In genomic region chr16:69330286-69331109, GRCh38 we compare ENCODE assay signal across 1 cellular context.
TF ChIP-seq lines count a peak whose summit lies in the region.

A gene with protein sequence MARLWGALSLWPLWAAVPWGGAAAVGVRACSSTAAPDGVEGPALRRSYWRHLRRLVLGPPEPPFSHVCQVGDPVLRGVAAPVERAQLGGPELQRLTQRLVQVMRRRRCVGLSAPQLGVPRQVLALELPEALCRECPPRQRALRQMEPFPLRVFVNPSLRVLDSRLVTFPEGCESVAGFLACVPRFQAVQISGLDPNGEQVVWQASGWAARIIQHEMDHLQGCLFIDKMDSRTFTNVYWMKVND (minus strand): TSS chr16:69330588. CDS start chr16:69330570, 18 bp downstream.

TF ChIP-seq in HepG2, 621 proteins besides CTCF, POLR2A, EP300 and RAD21 (continued from another document and continues in another):
- no peak for TF ChIP-seq ZNF207 (IDR thresholded peaks at IDR 0.05; ENCODE audit: borderline replicate concordance)
- no peak for TF ChIP-seq ARNT (IDR thresholded peaks at IDR 0.05)
- peak; percentile 89 for TF ChIP-seq YEATS2 (CRISPR knock-in tag; IDR thresholded peaks at IDR 0.05; ENCODE audit: borderline replicate concordance)
- peak; percentile 68; the same call in 1 of the 2 replicates for TF ChIP-seq TP53 (CRISPR knock-in tag; conservative IDR thresholded peaks at IDR 0.05)
- TF ChIP-seq, protein P1, sequence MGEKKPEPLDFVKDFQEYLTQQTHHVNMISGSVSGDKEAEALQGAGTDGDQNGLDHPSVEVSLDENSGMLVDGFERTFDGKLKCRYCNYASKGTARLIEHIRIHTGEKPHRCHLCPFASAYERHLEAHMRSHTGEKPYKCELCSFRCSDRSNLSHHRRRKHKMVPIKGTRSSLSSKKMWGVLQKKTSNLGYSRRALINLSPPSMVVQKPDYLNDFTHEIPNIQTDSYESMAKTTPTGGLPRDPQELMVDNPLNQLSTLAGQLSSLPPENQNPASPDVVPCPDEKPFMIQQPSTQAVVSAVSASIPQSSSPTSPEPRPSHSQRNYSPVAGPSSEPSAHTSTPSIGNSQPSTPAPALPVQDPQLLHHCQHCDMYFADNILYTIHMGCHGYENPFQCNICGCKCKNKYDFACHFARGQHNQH (CRISPR knock-in tag; IDR thresholded peaks at IDR 0.05), result peak; percentile 95
- TF ChIP-seq ZNF446 (CRISPR knock-in tag; IDR thresholded peaks at IDR 0.05), result peak; percentile 90; the same call in 1 of the 2 replicates
- TF ChIP-seq ZNF264 (CRISPR knock-in tag; IDR thresholded peaks at IDR 0.05), result peak; percentile 73
- TF ChIP-seq, protein P2, sequence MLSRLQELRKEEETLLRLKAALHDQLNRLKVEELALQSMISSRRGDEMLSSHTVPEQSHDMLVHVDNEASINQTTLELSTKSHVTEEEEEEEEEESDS (CRISPR knock-in tag; IDR thresholded peaks at IDR 0.05; ENCODE audit: borderline replicate concordance), result no peak
- no peak for TF ChIP-seq ATF7 (IDR thresholded peaks at IDR 0.05)
- TF ChIP-seq ATF7 (CRISPR knock-in tag; IDR thresholded peaks at IDR 0.05), result no peak
- TF ChIP-seq SOX5 (CRISPR knock-in tag; IDR thresholded peaks at IDR 0.05; ENCODE audit: borderline replicate concordance), result peak; percentile 73; the same call in 1 of the 2 replicates
- TF ChIP-seq ZNF776 (CRISPR knock-in tag; IDR thresholded peaks at IDR 0.05), result peak; percentile 11; the same call in 1 of the 2 replicates
- TF ChIP-seq ATF7-NPFF (CRISPR knock-in tag; IDR thresholded peaks at IDR 0.05; ENCODE audit: low read depth), result peak; percentile 93
- peak; percentile 65; the same call in 1 of the 2 replicates for TF ChIP-seq HOMEZ (CRISPR knock-in tag; IDR thresholded peaks at IDR 0.05; ENCODE audit: low read depth)
- TF ChIP-seq SAFB2 (CRISPR knock-in tag; IDR thresholded peaks at IDR 0.05; ENCODE audit: borderline replicate concordance, low read depth), result peak; percentile 97; the same call in 1 of the 2 replicates
- peak; percentile 85 for TF ChIP-seq ZNF800 (CRISPR knock-in tag; IDR thresholded peaks at IDR 0.05)
- TF ChIP-seq MZF1 (CRISPR knock-in tag; IDR thresholded peaks at IDR 0.05; ENCODE audit: borderline replicate concordance), result no peak
- no peak for TF ChIP-seq NR2F2 (IDR thresholded peaks at IDR 0.05; ENCODE audit: borderline replicate concordance, low read depth)
- TF ChIP-seq, protein P3, sequence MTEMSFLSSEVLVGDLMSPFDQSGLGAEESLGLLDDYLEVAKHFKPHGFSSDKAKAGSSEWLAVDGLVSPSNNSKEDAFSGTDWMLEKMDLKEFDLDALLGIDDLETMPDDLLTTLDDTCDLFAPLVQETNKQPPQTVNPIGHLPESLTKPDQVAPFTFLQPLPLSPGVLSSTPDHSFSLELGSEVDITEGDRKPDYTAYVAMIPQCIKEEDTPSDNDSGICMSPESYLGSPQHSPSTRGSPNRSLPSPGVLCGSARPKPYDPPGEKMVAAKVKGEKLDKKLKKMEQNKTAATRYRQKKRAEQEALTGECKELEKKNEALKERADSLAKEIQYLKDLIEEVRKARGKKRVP (CRISPR knock-in tag; IDR thresholded peaks at IDR 0.05), result peak in 1 of 2 experiments; percentile 87; a peak in 2 of 4 replicates
- TF ChIP-seq ZNF713 (CRISPR knock-in tag; IDR thresholded peaks at IDR 0.05), result peak; percentile 98; the same call in 1 of the 2 replicates
- TF ChIP-seq ATF3 (CRISPR knock-in tag; IDR thresholded peaks at IDR 0.05), result peak; percentile 42; the same call in 1 of the 2 replicates
- TF ChIP-seq MLXIP (CRISPR knock-in tag; IDR thresholded peaks at IDR 0.05; ENCODE audit: borderline replicate concordance), result no peak
- peak; percentile 90; the same call in 1 of the 2 replicates for TF ChIP-seq TOPORS (CRISPR knock-in tag; IDR thresholded peaks at IDR 0.05)
- 0 out of 2 replicates have a peak, but pooled peaks have one; percentile 56 for TF ChIP-seq KDM1A (CRISPR knock-in tag; IDR thresholded peaks at IDR 0.05)
- no peak for TF ChIP-seq ZNF335 (CRISPR knock-in tag; IDR thresholded peaks at IDR 0.05)
- TF ChIP-seq, protein P4, sequence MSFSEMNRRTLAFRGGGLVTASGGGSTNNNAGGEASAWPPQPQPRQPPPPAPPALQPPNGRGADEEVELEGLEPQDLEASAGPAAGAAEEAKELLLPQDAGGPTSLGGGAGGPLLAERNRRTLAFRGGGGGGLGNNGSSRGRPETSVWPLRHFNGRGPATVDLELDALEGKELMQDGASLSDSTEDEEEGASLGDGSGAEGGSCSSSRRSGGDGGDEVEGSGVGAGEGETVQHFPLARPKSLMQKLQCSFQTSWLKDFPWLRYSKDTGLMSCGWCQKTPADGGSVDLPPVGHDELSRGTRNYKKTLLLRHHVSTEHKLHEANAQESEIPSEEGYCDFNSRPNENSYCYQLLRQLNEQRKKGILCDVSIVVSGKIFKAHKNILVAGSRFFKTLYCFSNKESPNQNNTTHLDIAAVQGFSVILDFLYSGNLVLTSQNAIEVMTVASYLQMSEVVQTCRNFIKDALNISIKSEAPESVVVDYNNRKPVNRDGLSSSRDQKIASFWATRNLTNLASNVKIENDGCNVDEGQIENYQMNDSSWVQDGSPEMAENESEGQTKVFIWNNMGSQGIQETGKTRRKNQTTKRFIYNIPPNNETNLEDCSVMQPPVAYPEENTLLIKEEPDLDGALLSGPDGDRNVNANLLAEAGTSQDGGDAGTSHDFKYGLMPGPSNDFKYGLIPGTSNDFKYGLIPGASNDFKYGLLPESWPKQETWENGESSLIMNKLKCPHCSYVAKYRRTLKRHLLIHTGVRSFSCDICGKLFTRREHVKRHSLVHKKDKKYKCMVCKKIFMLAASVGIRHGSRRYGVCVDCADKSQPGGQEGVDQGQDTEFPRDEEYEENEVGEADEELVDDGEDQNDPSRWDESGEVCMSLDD (CRISPR knock-in tag; IDR thresholded peaks at IDR 0.05; ENCODE audit: borderline replicate concordance), result no peak
- TF ChIP-seq ZNF296 (CRISPR knock-in tag; conservative IDR thresholded peaks at IDR 0.05), result no peak
- TF ChIP-seq MYNN (CRISPR knock-in tag; IDR thresholded peaks at IDR 0.05; ENCODE audit: low read depth), result no peak
- TF ChIP-seq CAMTA2 (CRISPR knock-in tag; IDR thresholded peaks at IDR 0.05; ENCODE audit: borderline replicate concordance), result peak; percentile 98
- TF ChIP-seq, protein P5, sequence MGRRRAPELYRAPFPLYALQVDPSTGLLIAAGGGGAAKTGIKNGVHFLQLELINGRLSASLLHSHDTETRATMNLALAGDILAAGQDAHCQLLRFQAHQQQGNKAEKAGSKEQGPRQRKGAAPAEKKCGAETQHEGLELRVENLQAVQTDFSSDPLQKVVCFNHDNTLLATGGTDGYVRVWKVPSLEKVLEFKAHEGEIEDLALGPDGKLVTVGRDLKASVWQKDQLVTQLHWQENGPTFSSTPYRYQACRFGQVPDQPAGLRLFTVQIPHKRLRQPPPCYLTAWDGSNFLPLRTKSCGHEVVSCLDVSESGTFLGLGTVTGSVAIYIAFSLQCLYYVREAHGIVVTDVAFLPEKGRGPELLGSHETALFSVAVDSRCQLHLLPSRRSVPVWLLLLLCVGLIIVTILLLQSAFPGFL (CRISPR knock-in tag; IDR thresholded peaks at IDR 0.05), result no peak
- TF ChIP-seq ZNF891 (CRISPR knock-in tag; IDR thresholded peaks at IDR 0.05), result no peak; the same call in 1 of the 2 replicates
- TF ChIP-seq, protein P6, sequence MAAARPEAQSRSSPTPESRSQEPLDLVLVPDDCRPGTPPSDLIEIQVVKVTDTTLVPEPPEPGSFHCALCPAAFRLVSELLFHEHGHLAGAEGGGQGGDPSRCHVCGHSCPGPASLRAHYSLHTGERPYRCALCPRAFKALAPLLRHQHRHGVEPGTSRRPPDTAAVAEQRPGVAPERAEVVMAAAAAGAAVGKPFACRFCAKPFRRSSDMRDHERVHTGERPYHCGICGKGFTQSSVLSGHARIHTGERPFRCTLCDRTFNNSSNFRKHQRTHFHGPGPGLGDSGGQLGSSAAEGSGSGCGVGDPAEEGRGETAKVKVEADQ (CRISPR knock-in tag; IDR thresholded peaks at IDR 0.05; ENCODE audit: borderline replicate concordance), result peak; percentile 32; the same call in 1 of the 2 replicates
- peak; percentile 70 for TF ChIP-seq MAZ (IDR thresholded peaks at IDR 0.05; ENCODE audit: borderline replicate concordance, low read depth, low read length)
- TF ChIP-seq MAZ (CRISPR knock-in tag; IDR thresholded peaks at IDR 0.05; ENCODE audit: low read depth), result peak; percentile 92
- TF ChIP-seq ZNF768 (CRISPR knock-in tag; IDR thresholded peaks at IDR 0.05), result peak; percentile 77; the same call in 1 of the 2 replicates
- peak; percentile 96 for TF ChIP-seq TFDP1 (CRISPR knock-in tag; IDR thresholded peaks at IDR 0.05; ENCODE audit: borderline replicate concordance)
- peak; percentile 57; the same call in 1 of the 2 replicates for TF ChIP-seq ZNF281 (CRISPR knock-in tag; IDR thresholded peaks at IDR 0.05; ENCODE audit: borderline replicate concordance)
- TF ChIP-seq GPN1 (CRISPR knock-in tag; IDR thresholded peaks at IDR 0.05; ENCODE audit: borderline replicate concordance), result no peak; the same call in 1 of the 2 replicates
- TF ChIP-seq TCF7 (IDR thresholded peaks at IDR 0.05; ENCODE audit: low read depth), result no peak
- peak; percentile 74; the same call in 1 of the 2 replicates for TF ChIP-seq MTF1 (CRISPR knock-in tag; IDR thresholded peaks at IDR 0.05)
- TF ChIP-seq CBX5 (CRISPR knock-in tag; IDR thresholded peaks at IDR 0.05; ENCODE audit: borderline replicate concordance), result 0 out of 2 replicates have a peak, but pooled peaks have one; percentile 43
- no peak for TF ChIP-seq ZNF12 (CRISPR knock-in tag; IDR thresholded peaks at IDR 0.05)
